ENCODE assay signal across 18 cellular contexts in the genomic region with DNA sequence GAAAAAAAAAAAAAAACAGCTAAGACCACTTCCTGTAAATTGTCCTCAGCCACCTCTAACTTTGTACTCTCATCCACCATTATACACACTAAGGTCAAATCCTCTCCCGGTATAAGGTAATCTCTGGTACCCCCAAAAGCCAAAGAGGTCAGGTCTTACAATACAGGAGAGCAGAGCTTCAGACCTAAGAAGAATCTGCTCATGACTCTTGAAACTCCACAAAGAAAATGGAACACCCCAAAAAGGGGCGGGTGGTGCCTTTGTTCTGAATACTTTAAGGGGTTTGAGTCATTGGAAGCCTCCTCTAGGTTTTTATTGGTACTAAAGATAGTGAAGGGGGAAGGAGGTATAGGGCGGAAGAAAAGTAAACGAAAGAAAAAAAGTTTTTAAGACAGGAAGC.
DNase-seq lines count a peak whose midpoint lies in the region; ATAC-seq and TF ChIP-seq lines count a peak whose summit lies in the region.
"Had no signal": no experiment of that assay in that cellular context is flagged by ENCODE, and none has a peak within 500 bp of the region (broad histone marks: within the 10 kb centered on the region; RNA-seq: fewer than 3 reads in every experiment).

No MANE protein-coding gene starts in this region.

- H3K9me2 ChIP-seq in SK-N-SH = no peaks in the 10 kb centered on the region

- H3K27ac ChIP-seq in spleen = peak overlapping the region in 6 of 8 donors; percentile 10 to 66 (median 54)
- no peak overlapping the region for H3K27ac ChIP-seq in SK-N-SH (ENCODE audit: low read depth in 2 of 2, low read length in 1 of 2)
- H3K27ac ChIP-seq: foreskin keratinocyte, HL-60, thyroid gland had no signal

- H3K79me2 ChIP-seq in SK-N-SH (ENCODE audit: insufficient read depth) = no peaks in the 10 kb centered on the region

- peaks cover 24% of the 10 kb centered on the region for H3K4me1 Mint-ChIP-seq in activated CD4-positive, alpha-beta T cell treated with anti-CD3 and anti-CD28 coated beads, Interleukin-2, amount 10 ng/mL, durations not matched to agents 24 days and 14 days
- peaks cover 19 to 27% (median 27%) of the 10 kb centered on the region in 3 donors for H3K4me1 Mint-ChIP-seq in T-cell

- H3K4me3 ChIP-seq in spleen (no peak overlapping the region), SK-N-SH (ENCODE audit: low read depth in 2 of 2, low read length in 1 of 2) (no peak overlapping the region)
- H3K4me3 ChIP-seq: thyroid gland had no signal

- peaks cover 0 to 36% (median 28%) of the 10 kb centered on the region in 8 donors for H3K9me3 ChIP-seq in spleen
- H3K9me3 ChIP-seq in SK-N-SH = peaks cover 19% of the 10 kb centered on the region
- H3K9me3 ChIP-seq: thyroid gland had no signal

- H3K27me3 ChIP-seq in spleen (replicated peaks in 1 of 7) (no peaks in the 10 kb centered on the region), SK-N-SH (ENCODE audit: insufficient read depth) (no peaks in the 10 kb centered on the region)
- H3K27me3 ChIP-seq: foreskin keratinocyte, thyroid gland had no signal

- peak; percentile 72 to 91 (median 85) for ATAC-seq in T-cell (replicated peaks in 1 of 4)
- peak; percentile 67 to 75 for ATAC-seq in activated naive CD4-positive, alpha-beta T cell treated with anti-CD3 and anti-CD28 coated beads, Interleukin-2, amount 50 U/mL, for 72 hours
- no peak for ATAC-seq in Right ventricle myocardium inferior
- ATAC-seq: foreskin keratinocyte had no signal

- no peak for TF ChIP-seq POLR2A in spleen (IDR thresholded peaks at IDR 0.05)

- DNase-seq in activated CD4-positive, alpha-beta T cell treated with anti-CD3 and anti-CD28 coated beads, Interleukin-2, amount 10 ng/mL, durations not matched to agents 24 days and 14 days = peak; percentile 74
- no peak for DNase-seq in activated CD4-positive, alpha-beta T cell treated with anti-CD3 and anti-CD28 coated beads, Interleukin-2, amount 50 U/mL, for 1 hour
- DNase-seq in T-cell (peak in 15 of 34 experiments; percentile 11 to 40 (median 22)), spleen (no peak), SK-N-SH (no peak), dermis blood vessel endothelial cell (no peak), Right ventricle myocardium inferior (ENCODE audit: missing footprints) (no peak)
- peak in 1 of 2 donors; percentile 16 for DNase-seq in activated naive CD4-positive, alpha-beta T cell treated with anti-CD3 and anti-CD28 coated beads, Interleukin-2, amount 50 U/mL, for 72 hours (ENCODE audit: low spot score in 2 of 2)
- DNase-seq: ACHN; Caco-2; central memory CD4-positive, alpha-beta T cell; foreskin keratinocyte; GDM1; naive B cell; NCI-H187; NCI-H526 treated with DMSO at 0.1 percent for 48 hours; thyroid gland had no signal

- no peak overlapping the region for H3K9ac ChIP-seq in SK-N-SH

- no peak for TF ChIP-seq RAD21 in SK-N-SH (IDR thresholded peaks at IDR 0.05; ENCODE audit: low read length)

- H3K4me1 ChIP-seq in spleen (peaks cover 0 to 18% (median 10%) of the 10 kb centered on the region in 6 donors), SK-N-SH (ENCODE audit: control insufficient read depth in 1 of 2, insufficient read depth in 2 of 2, low read depth in 1 of 2, low read length in 1 of 2) (no peaks in the 10 kb centered on the region)
- H3K4me1 ChIP-seq: Caco-2, foreskin keratinocyte had no signal

- H2AFZ ChIP-seq in SK-N-SH (ENCODE audit: low read depth) = no peak overlapping the region

- WGBS in spleen, 5 donors = 49 to 63% (median 58%) methylated on average over 4 of the region's 4 CpGs
- WGBS in SK-N-SH (ENCODE audit: low lambda C conversion rate) = 41% methylated on average over 4 of the region's 4 CpGs

- H3K27ac Mint-ChIP-seq in activated CD4-positive, alpha-beta T cell treated with anti-CD3 and anti-CD28 coated beads, Interleukin-2, amount 10 ng/mL, durations not matched to agents 24 days and 14 days = peak overlapping the region; percentile 90
- H3K27ac Mint-ChIP-seq in T-cell = peak overlapping the region; percentile 91 to 94
- peak overlapping the region; percentile 83 to 86 for H3K27ac Mint-ChIP-seq in activated naive CD4-positive, alpha-beta T cell treated with anti-CD3 and anti-CD28 coated beads, Interleukin-2, amount 50 U/mL, for 72 hours

- H4K20me1 ChIP-seq in SK-N-SH (ENCODE audit: insufficient read depth) = no peaks in the 10 kb centered on the region

- H3K36me3 ChIP-seq in spleen = no peaks in the 10 kb centered on the region
- H3K36me3 ChIP-seq in SK-N-SH (replicated peaks in 1 of 2; ENCODE audit: control insufficient read depth in 1 of 2, insufficient read depth in 2 of 2, low read length in 1 of 2) = peaks cover 0 to 4% of the 10 kb centered on the region in 2 experiments

- no peak for TF ChIP-seq EP300 in SK-N-SH (IDR thresholded peaks at IDR 0.05; ENCODE audit: borderline replicate concordance in 1 of 2, low read depth in 1 of 2, low read length in 1 of 2)

- H3K36me3 Mint-ChIP-seq in activated CD4-positive, alpha-beta T cell treated with anti-CD3 and anti-CD28 coated beads, Interleukin-2, amount 10 ng/mL, durations not matched to agents 24 days and 14 days (ENCODE audit: low read depth) = peaks cover 16% of the 10 kb centered on the region
- peaks cover 4% of the 10 kb centered on the region for H3K36me3 Mint-ChIP-seq in T-cell
- peaks cover 6 to 19% of the 10 kb centered on the region in 2 donors for H3K36me3 Mint-ChIP-seq in activated naive CD4-positive, alpha-beta T cell treated with anti-CD3 and anti-CD28 coated beads, Interleukin-2, amount 50 U/mL, for 72 hours

- H3K4me3 Mint-ChIP-seq in activated CD4-positive, alpha-beta T cell treated with anti-CD3 and anti-CD28 coated beads, Interleukin-2, amount 10 ng/mL, durations not matched to agents 24 days and 14 days = peak overlapping the region; percentile 71
- peak overlapping the region; percentile 44 to 59 (median 55) for H3K4me3 Mint-ChIP-seq in T-cell

- POLR2A ChIA-PET in T-cell (lab: Charles Lee) (interaction anchor here in 1 of 2 donors (0.5 to 0.7 kb wide), 5 partner anchors 14 to 125 kb away, joined by 3 to 5 read pairs (median 4); no protein-coding TSS in a partner anchor), SK-N-SH (lab: Yijun Ruan, JAX) (no interaction called here)

- CTCF ChIA-PET in T-cell (lab: Charles Lee) = interaction anchor here (0.6 to 2.7 kb wide), 10 partner anchors 13 to 1571 kb away, joined by 3 to 13 read pairs (median 4); no protein-coding TSS in a partner anchor
- CTCF ChIA-PET in SK-N-SH (lab: Yijun Ruan, JAX) = interaction anchor here (0.9 to 1.6 kb wide), 5 partner anchors 12 to 156 kb away, joined by 3 to 6 read pairs (median 3); no protein-coding TSS in a partner anchor

- TF ChIP-seq CTCF in spleen (IDR thresholded peaks at IDR 0.05 in 8 of 11, conservative IDR thresholded peaks at IDR 0.05 in 3 of 11) = no peak
- no peak for TF ChIP-seq CTCF in SK-N-SH (IDR thresholded peaks at IDR 0.05)

- intact Hi-C loops in activated CD4-positive, alpha-beta T cell treated with anti-CD3 and anti-CD28 coated beads, Interleukin-2, amount 10 ng/mL, durations not matched to agents 24 days and 14 days (cut with micrococcal nuclease) = no loop called here
- intact Hi-C loops in spleen (cut with DNase I; ENCODE audit: low total_unique reads) = no loop called here
- intact Hi-C loops in Right ventricle myocardium inferior (cut with DNase I) = loop anchor here (2.0 to 5.0 kb wide), 2 partner anchors 36 to 153 kb away; no protein-coding TSS in a partner anchor

- H3K9me3 Mint-ChIP-seq in activated CD4-positive, alpha-beta T cell treated with anti-CD3 and anti-CD28 coated beads, Interleukin-2, amount 10 ng/mL, durations not matched to agents 24 days and 14 days = peaks cover 12% of the 10 kb centered on the region
- peaks cover 2 to 13% (median 4%) of the 10 kb centered on the region in 3 donors for H3K9me3 Mint-ChIP-seq in T-cell
- H3K9me3 Mint-ChIP-seq in activated naive CD4-positive, alpha-beta T cell treated with anti-CD3 and anti-CD28 coated beads, Interleukin-2, amount 50 U/mL, for 72 hours = peaks cover 5 to 10% of the 10 kb centered on the region in 2 donors

- H3F3A ChIP-seq in SK-N-SH (replicated peaks; ENCODE audit: insufficient read depth) = peaks cover 7% of the 10 kb centered on the region

- H3K4me2 ChIP-seq in SK-N-SH = no peak overlapping the region

- no peaks in the 10 kb centered on the region for H3K27me3 Mint-ChIP-seq in activated CD4-positive, alpha-beta T cell treated with anti-CD3 and anti-CD28 coated beads, Interleukin-2, amount 10 ng/mL, durations not matched to agents 24 days and 14 days
- no peaks in the 10 kb centered on the region for H3K27me3 Mint-ChIP-seq in T-cell
- H3K27me3 Mint-ChIP-seq: naive B cell had no signal

TF ChIP-seq in SK-N-SH, 30 proteins besides CTCF, POLR2A, EP300 and RAD21:
- no peak for TF ChIP-seq ELF1 (IDR thresholded peaks at IDR 0.05)
- no peak for TF ChIP-seq SIN3A (IDR thresholded peaks at IDR 0.05; ENCODE audit: borderline replicate concordance, low read depth, low read length)
- no peak for TF ChIP-seq RFX5 (IDR thresholded peaks at IDR 0.05; ENCODE audit: low read length)
- TF ChIP-seq, protein P1, sequence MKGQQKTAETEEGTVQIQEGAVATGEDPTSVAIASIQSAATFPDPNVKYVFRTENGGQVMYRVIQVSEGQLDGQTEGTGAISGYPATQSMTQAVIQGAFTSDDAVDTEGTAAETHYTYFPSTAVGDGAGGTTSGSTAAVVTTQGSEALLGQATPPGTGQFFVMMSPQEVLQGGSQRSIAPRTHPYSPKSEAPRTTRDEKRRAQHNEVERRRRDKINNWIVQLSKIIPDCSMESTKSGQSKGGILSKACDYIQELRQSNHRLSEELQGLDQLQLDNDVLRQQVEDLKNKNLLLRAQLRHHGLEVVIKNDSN (IDR thresholded peaks at IDR 0.05; ENCODE audit: borderline replicate concordance, low read depth) = no peak
- TF ChIP-seq CHD2 (IDR thresholded peaks at IDR 0.05; ENCODE audit: low read length, partially characterized antibody) = no peak
- no peak for TF ChIP-seq TAF1 (IDR thresholded peaks at IDR 0.05; ENCODE audit: borderline replicate concordance, low read depth, low read length)
- TF ChIP-seq MEF2A (IDR thresholded peaks at IDR 0.05; ENCODE audit: borderline replicate concordance, low read depth) = no peak
- TF ChIP-seq, protein P2, sequence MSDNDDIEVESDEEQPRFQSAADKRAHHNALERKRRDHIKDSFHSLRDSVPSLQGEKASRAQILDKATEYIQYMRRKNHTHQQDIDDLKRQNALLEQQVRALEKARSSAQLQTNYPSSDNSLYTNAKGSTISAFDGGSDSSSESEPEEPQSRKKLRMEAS (IDR thresholded peaks at IDR 0.05; ENCODE audit: low read depth) = no peak
- no peak for TF ChIP-seq FOXM1 (IDR thresholded peaks at IDR 0.05; ENCODE audit: low read depth)
- TF ChIP-seq RXRA (IDR thresholded peaks at IDR 0.05; ENCODE audit: borderline replicate concordance, low read depth) = no peak
TF ChIP-seq in SK-N-SH: peak in this region for 0.

Comparison
In these comparisons a context has a peak if more than half of its experiments do, and no peak if none do; other contexts are left out.
1. H3K27ac ChIP-seq: peak in spleen (6 of 8); none in SK-N-SH (0 of 2).
2. Peak in every context shown above with its lines, with median percentiles within 50 percentile points of each other: H3K27ac Mint-ChIP-seq.